12 cellular contexts compared by ENCODE assay signal in the genomic region with DNA sequence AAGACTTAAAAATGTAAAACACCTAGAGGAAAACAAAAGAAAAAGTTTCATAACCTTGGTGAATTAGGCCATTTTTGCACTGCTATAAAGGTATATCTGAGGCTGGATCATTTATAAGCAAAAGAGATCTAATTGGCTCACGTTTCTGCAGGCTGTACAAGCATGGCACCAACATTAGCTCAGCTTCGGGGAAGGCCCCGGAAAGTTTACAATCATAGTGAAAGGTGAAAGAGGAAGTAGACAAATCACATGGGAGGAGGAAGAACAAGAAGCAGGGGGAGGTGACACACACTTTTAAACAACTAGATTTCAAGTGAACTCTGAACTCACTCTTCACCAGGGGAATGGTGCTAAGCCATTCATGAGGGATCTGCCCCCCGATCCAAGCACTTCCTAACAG.
DNase-seq lines count a peak whose midpoint lies in the region; ATAC-seq, FAIRE-seq and TF ChIP-seq lines count a peak whose summit lies in the region.
"Had no signal": no experiment of that assay in that cellular context is flagged by ENCODE, and none has a peak within 500 bp of the region (broad histone marks: within the 10 kb centered on the region; RNA-seq: fewer than 3 reads in every experiment).

No MANE protein-coding gene starts in this region.

- H3K27ac Mint-ChIP-seq in Calu3 (ENCODE audit: unreplicated experiment) = no peak overlapping the region

- H3K4me3 Mint-ChIP-seq in Calu3 (ENCODE audit: low read depth, unreplicated experiment) = no peak overlapping the region

- no peak overlapping the region for H3K4me3 ChIP-seq in kidney (ENCODE audit: low read length in 2 of 2)
- H3K4me3 ChIP-seq: body of pancreas, skin epidermis, stomach had no signal

- H3K9me3 Mint-ChIP-seq in Calu3 (ENCODE audit: low read depth, unreplicated experiment) = no peaks in the 10 kb centered on the region

- ATAC-seq in GM19043 (IDR thresholded peaks at IDR 0.05; ENCODE audit: low read depth, unreplicated experiment) (peak; percentile 99), HG02798 (IDR thresholded peaks at IDR 0.05; ENCODE audit: poor library complexity, unreplicated experiment) (peak; percentile 99), HG03575 (IDR thresholded peaks at IDR 0.05; ENCODE audit: extremely low read depth, insufficient number of reproducible peaks, low FRiP score, unreplicated experiment) (peak; percentile 98), left colon (peak; percentile 34)
- ATAC-seq: body of pancreas had no signal

- H3K9ac ChIP-seq in kidney (ENCODE audit: low read length in 2 of 2) = no peak overlapping the region

- no peak for FAIRE-seq in kidney (lab: Jason Lieb, UNC)

- no TSS peak for BruUV-seq in Calu3 (replicated peaks; lab: Mats Ljungman, UMichigan)

- H3K36me3 Mint-ChIP-seq in Calu3 (ENCODE audit: insufficient read depth, unreplicated experiment) = no peaks in the 10 kb centered on the region

- no peaks in the 10 kb centered on the region for H3K4me1 ChIP-seq in kidney (ENCODE audit: control insufficient read depth in 1 of 2, insufficient read depth in 1 of 2, low read depth in 1 of 2, low read length in 2 of 2)
- H3K4me1 ChIP-seq: body of pancreas, stomach had no signal

- no peak overlapping the region for H3K27ac ChIP-seq in kidney (ENCODE audit: low read depth in 2 of 2, low read length in 2 of 2)
- H3K27ac ChIP-seq: body of pancreas, skin epidermis, stomach had no signal

- DNase-seq in left colon = no peak
- DNase-seq in dermis blood vessel endothelial cell = no peak
- DNase-seq in Calu3 = no peak
- no peak for DNase-seq in LoVo (ENCODE audit: low spot score)
- DNase-seq in kidney = no peak
- DNase-seq: body of pancreas, mesenchymal stem cell, stomach had no signal

- no peaks in the 10 kb centered on the region for H3K36me3 ChIP-seq in kidney (ENCODE audit: control insufficient read depth in 1 of 2, insufficient read depth in 2 of 2, low read length in 2 of 2)
- H3K36me3 ChIP-seq: stomach had no signal

- no peaks in the 10 kb centered on the region for H3K4me1 Mint-ChIP-seq in Calu3 (ENCODE audit: low read depth, unreplicated experiment)

- H3K27me3 Mint-ChIP-seq in Calu3 (ENCODE audit: unreplicated experiment) = no peaks in the 10 kb centered on the region

- no peaks in the 10 kb centered on the region for H3K9me3 ChIP-seq in kidney (ENCODE audit: control insufficient read depth in 1 of 2, low read length in 2 of 2)
- H3K9me3 ChIP-seq: body of pancreas, stomach had no signal

- CTCF ChIA-PET in Calu3 (lab: Charles Lee) = no interaction called here

- intact Hi-C loops in left colon (cut with DNase I, micrococcal nuclease) (no loop called here), Calu3 (cut with micrococcal nuclease; ENCODE audit: unreplicated experiment) (no loop called here), kidney (cut with DNase I) (no loop called here)

- no peak for TF ChIP-seq CTCF in Calu3 (IDR thresholded peaks at IDR 0.05; ENCODE audit: unreplicated experiment)
- TF ChIP-seq CTCF in kidney (IDR thresholded peaks at IDR 0.05; ENCODE audit: borderline replicate concordance, extremely low read depth, insufficient read depth) = no peak

Comparison
In these comparisons a context has a peak if more than half of its experiments do, and no peak if none do; other contexts are left out.
1. ATAC-seq: peak in every context shown above with its lines; median percentile 99 in GM19043; 99 in HG02798; 98 in HG03575; 34 in left colon.